23 cellular contexts compared by ENCODE assay signal in genomic region chr6:161409353-161409752, GRCh38.
"Had no signal": no experiment of that assay in that cellular context is flagged by ENCODE, and none has a peak within 500 bp of the region (broad histone marks: within the 10 kb centered on the region; RNA-seq: fewer than 3 reads in every experiment).

No MANE protein-coding gene starts in this region.

- H3K4me3 ChIP-seq: breast epithelium, upper lobe of right lung had no signal

- H3K36me3 Mint-ChIP-seq: activated CD8-positive, alpha-beta memory T cell treated with anti-CD3 and anti-CD28 coated beads, Interleukin-2, amount 10 ng/mL, durations not matched to agents 7 days and 5 days; activated naive CD4-positive, alpha-beta T cell treated with anti-CD3 and anti-CD28 coated beads, Interleukin-2, amount 50 U/mL, for 24 hours; memory B cell; natural killer cell treated with Interleukin-12 subunit alpha and Interleukin-12 subunit beta and Interleukin-15 and Interleukin-18, amount 100 ng/mL, for 72 hours had no signal

- H3K9ac ChIP-seq: parathyroid adenoma had no signal

- DNase-seq: activated CD4-positive, alpha-beta T cell treated with anti-CD3 and anti-CD28 coated beads, Interleukin-2, amount 10 ng/mL, durations not matched to agents 7 days and 5 days; activated CD4-positive, CD25-positive, alpha-beta regulatory T cell treated with anti-CD3 and anti-CD28 coated beads, Interleukin-2, amount 50 U/mL, for 72 hours; activated CD8-positive, alpha-beta memory T cell treated with anti-CD3 and anti-CD28 coated beads, Interleukin-2, amount 10 ng/mL, durations not matched to agents 7 days and 5 days; activated CD8-positive, alpha-beta T cell treated with anti-CD3 and anti-CD28 coated beads for 36 hours; activated gamma-delta T cell; dermis blood vessel endothelial cell; effector CD8-positive, alpha-beta T cell; foreskin melanocyte; glutamatergic neuron; hippocampal formation; kidney glomerular epithelial cell; stimulated activated CD4-positive, alpha-beta T cell treated with anti-CD3 and anti-CD28 coated beads, Interleukin-4, amount 100 ng/mL, for 1 hour; stimulated activated naive CD4-positive, alpha-beta T cell; upper lobe of right lung had no signal

- H2AFZ ChIP-seq: parathyroid adenoma had no signal

- H3K27ac Mint-ChIP-seq: activated CD4-positive, alpha-beta T cell treated with anti-CD3 and anti-CD28 coated beads, Interleukin-2, amount 10 ng/mL, durations not matched to agents 7 days and 5 days; activated CD8-positive, alpha-beta memory T cell treated with anti-CD3 and anti-CD28 coated beads, Interleukin-2, amount 10 ng/mL, durations not matched to agents 7 days and 5 days; activated CD8-positive, alpha-beta T cell treated with anti-CD3 and anti-CD28 coated beads for 36 hours; activated naive CD4-positive, alpha-beta T cell treated with anti-CD3 and anti-CD28 coated beads, Interleukin-2, amount 50 U/mL, for 24 hours; activated T-helper 1 cell treated with anti-CD3 and anti-CD28 coated beads, Interleukin-12 subunit alpha, Interleukin-12 subunit beta, Interleukin-2, Interleukin-4 antibody, amounts not matched to agents 30 ng/mL and 10 ng/mL and 1 ng/mL, durations not matched to agents 14 hours and 24 hours and 36 hours; memory B cell; natural killer cell treated with Interleukin-12 subunit alpha and Interleukin-12 subunit beta and Interleukin-15 and Interleukin-18, amount 100 ng/mL, for 72 hours had no signal

- H3K27me3 Mint-ChIP-seq: activated CD4-positive, alpha-beta T cell treated with anti-CD3 and anti-CD28 coated beads, Interleukin-2, amount 10 ng/mL, durations not matched to agents 7 days and 5 days; activated CD8-positive, alpha-beta T cell treated with anti-CD3 and anti-CD28 coated beads for 36 hours; memory B cell had no signal

- H3K4me3 Mint-ChIP-seq: activated CD4-positive, alpha-beta T cell treated with anti-CD3 and anti-CD28 coated beads, Interleukin-2, amount 10 ng/mL, durations not matched to agents 7 days and 5 days; activated CD8-positive, alpha-beta memory T cell treated with anti-CD3 and anti-CD28 coated beads, Interleukin-2, amount 10 ng/mL, durations not matched to agents 7 days and 5 days; activated CD8-positive, alpha-beta T cell treated with anti-CD3 and anti-CD28 coated beads for 36 hours; activated naive CD4-positive, alpha-beta T cell treated with anti-CD3 and anti-CD28 coated beads, Interleukin-2, amount 50 U/mL, for 24 hours; activated T-helper 1 cell treated with anti-CD3 and anti-CD28 coated beads, Interleukin-12 subunit alpha, Interleukin-12 subunit beta, Interleukin-2, Interleukin-4 antibody, amounts not matched to agents 30 ng/mL and 10 ng/mL and 1 ng/mL, durations not matched to agents 14 hours and 24 hours and 36 hours; memory B cell; natural killer cell treated with Interleukin-12 subunit alpha and Interleukin-12 subunit beta and Interleukin-15 and Interleukin-18, amount 100 ng/mL, for 72 hours had no signal

- H3K27ac ChIP-seq: breast epithelium, parathyroid adenoma, upper lobe of right lung, VCaP had no signal

- ATAC-seq: activated CD8-positive, alpha-beta memory T cell treated with anti-CD3 and anti-CD28 coated beads, Interleukin-2, amount 10 ng/mL, durations not matched to agents 7 days and 5 days; activated CD8-positive, alpha-beta T cell treated with anti-CD3 and anti-CD28 coated beads for 36 hours; sciatic nerve; SK-N-SH treated with all-trans-retinoic acid at 6 μM for 48 hours had no signal

- H3K9me3 Mint-ChIP-seq: activated CD4-positive, alpha-beta T cell treated with anti-CD3 and anti-CD28 coated beads, Interleukin-2, amount 10 ng/mL, durations not matched to agents 7 days and 5 days; activated CD8-positive, alpha-beta T cell treated with anti-CD3 and anti-CD28 coated beads for 36 hours; activated naive CD4-positive, alpha-beta T cell treated with anti-CD3 and anti-CD28 coated beads, Interleukin-2, amount 50 U/mL, for 24 hours; activated T-helper 1 cell treated with anti-CD3 and anti-CD28 coated beads, Interleukin-12 subunit alpha, Interleukin-12 subunit beta, Interleukin-2, Interleukin-4 antibody, amounts not matched to agents 30 ng/mL and 10 ng/mL and 1 ng/mL, durations not matched to agents 14 hours and 24 hours and 36 hours; memory B cell; natural killer cell treated with Interleukin-12 subunit alpha and Interleukin-12 subunit beta and Interleukin-15 and Interleukin-18, amount 100 ng/mL, for 72 hours had no signal

- H3K9me3 ChIP-seq: breast epithelium, upper lobe of right lung had no signal

- H3K36me3 ChIP-seq: breast epithelium, upper lobe of right lung had no signal

- H3K27me3 ChIP-seq: breast epithelium, upper lobe of right lung had no signal

- H3K4me1 ChIP-seq: breast epithelium, parathyroid adenoma, upper lobe of right lung had no signal

- H3K4me1 Mint-ChIP-seq: activated CD4-positive, alpha-beta T cell treated with anti-CD3 and anti-CD28 coated beads, Interleukin-2, amount 10 ng/mL, durations not matched to agents 7 days and 5 days; activated CD8-positive, alpha-beta memory T cell treated with anti-CD3 and anti-CD28 coated beads, Interleukin-2, amount 10 ng/mL, durations not matched to agents 7 days and 5 days; activated naive CD4-positive, alpha-beta T cell treated with anti-CD3 and anti-CD28 coated beads, Interleukin-2, amount 50 U/mL, for 24 hours; memory B cell had no signal
